In genomic region chr20:37395921-37396519, GRCh38 we compare ENCODE assay signal across 12 cellular contexts. TPM values are rescaled to one million over a fixed set of nuclear protein-coding genes. Genes with fewer than 3 reads are reported as not detected.
DNase-seq lines count a peak whose midpoint lies in the region; ATAC-seq and TF ChIP-seq lines count a peak whose summit lies in the region.
"Had no signal": no experiment of that assay in that cellular context is flagged by ENCODE, and none has a peak within 500 bp of the region (broad histone marks: within the 10 kb centered on the region; RNA-seq: fewer than 3 reads in every experiment).

No MANE protein-coding gene starts in this region.

- intact Hi-C loops in Right ventricle myocardium inferior (cut with DNase I) (no loop called here), cardiac septum (cut with DNase I) (no loop called here), left ventricle myocardium inferior (cut with micrococcal nuclease) (no loop called here), testis (cut with DNase I; ENCODE audit: low total_unique reads) (no loop called here)

- ATAC-seq in Right ventricle myocardium inferior (peak; percentile 57), HG02870 (IDR thresholded peaks at IDR 0.05; ENCODE audit: unreplicated experiment) (no peak)
- ATAC-seq: activated naive CD8-positive, alpha-beta T cell treated with anti-CD3 and anti-CD28 coated beads, Interleukin-2, amount 50 U/mL, for 24 hours; Panc1 had no signal

- WGBS in testis, 2 donors = 76 to 81% methylated on average over 16 to 21 of the region's 22 CpGs

- H3K9me3 ChIP-seq in left ventricle myocardium inferior (replicated peaks) (no peaks in the 10 kb centered on the region), testis (no peaks in the 10 kb centered on the region)
- H3K9me3 ChIP-seq: vagina had no signal

- TF ChIP-seq CTCF in left ventricle myocardium inferior (IDR thresholded peaks at IDR 0.05; ENCODE audit: borderline replicate concordance) (no peak), testis (IDR thresholded peaks at IDR 0.05) (no peak)

- no peak for TF ChIP-seq POLR2A in testis (IDR thresholded peaks at IDR 0.05)

- peak overlapping the region; percentile 23 for H3K27ac ChIP-seq in left ventricle myocardium inferior (replicated peaks)
- H3K27ac ChIP-seq in testis = no peak overlapping the region
- H3K27ac ChIP-seq in substantia nigra (ENCODE audit: low read depth, low read length, poor library complexity, severe bottlenecking) = no peak overlapping the region
- H3K27ac ChIP-seq: vagina had no signal

- H3K4me1 ChIP-seq in left ventricle myocardium inferior = peaks cover 10% of the 10 kb centered on the region
- H3K4me1 ChIP-seq in testis = peaks cover 4% of the 10 kb centered on the region

- DNase-seq in Right ventricle myocardium inferior (ENCODE audit: missing footprints) (peak; percentile 80), cardiac septum (ENCODE audit: low spot score) (no peak), NCI-H82 treated with DMSO at 0.1 percent for 48 hours (lab: John Stamatoyannopoulos, UW; ENCODE audit: unreplicated experiment) (peak; percentile 91), left ventricle myocardium inferior (peak; percentile 62), testis (peak; percentile 60), NCI-H1930 (lab: John Stamatoyannopoulos, UW) (no peak), substantia nigra (lab: John Stamatoyannopoulos, UW) (no peak)
- DNase-seq: activated CD4-positive, alpha-beta T cell treated with anti-CD3 and anti-CD28 coated beads, Interleukin-2, amount 10 ng/mL, durations not matched to agents 7 days and 5 days; activated naive CD8-positive, alpha-beta T cell treated with anti-CD3 and anti-CD28 coated beads, Interleukin-2, amount 50 U/mL, for 24 hours had no signal

- H3K36me3 ChIP-seq in left ventricle myocardium inferior (peaks cover 12% of the 10 kb centered on the region), testis (ENCODE audit: low read depth, missing control alignments) (no peaks in the 10 kb centered on the region)

- H3K27me3 ChIP-seq in left ventricle myocardium inferior (ENCODE audit: low read depth) = no peaks in the 10 kb centered on the region
- H3K27me3 ChIP-seq in testis = no peaks in the 10 kb centered on the region
- H3K27me3 ChIP-seq: vagina had no signal

- H3K4me3 ChIP-seq in left ventricle myocardium inferior (no peak overlapping the region), testis (no peak overlapping the region)
- H3K4me3 ChIP-seq: vagina had no signal

RNA-seq across cellular contexts. Expression of gene SRC, which starts 50.1 kb away (rescaled TPM):
- total RNA-seq in Right ventricle myocardium inferior (6.0 TPM), cardiac septum (5.0 TPM), left ventricle myocardium inferior (4.2 TPM), testis (100 to 1,000 TPM; 143 to 179 TPM)
- polyA plus RNA-seq in testis (ENCODE audit: insufficient read depth, low read depth, low replicate concordance) = 90.3 TPM

Comparison
In these comparisons a context has a peak if more than half of its experiments do, and no peak if none do; other contexts are left out.
1. DNase-seq: peak in Right ventricle myocardium inferior (single experiment), NCI-H82 treated with DMSO at 0.1 percent for 48 hours (single experiment), left ventricle myocardium inferior (single experiment) and testis (single experiment); none in cardiac septum (single experiment), NCI-H1930 (0 of 2) and substantia nigra (0 of 49).
2. RNA of gene SRC, which starts 50.1 kb away (total RNA-seq): 143 to 179 TPM in testis; 6.0 TPM in Right ventricle myocardium inferior (single experiment), 5.0 TPM in cardiac septum (single experiment) and 4.2 TPM in left ventricle myocardium inferior (single experiment); every median in the first group is over 10 times any median in the second.